In the genomic region with DNA sequence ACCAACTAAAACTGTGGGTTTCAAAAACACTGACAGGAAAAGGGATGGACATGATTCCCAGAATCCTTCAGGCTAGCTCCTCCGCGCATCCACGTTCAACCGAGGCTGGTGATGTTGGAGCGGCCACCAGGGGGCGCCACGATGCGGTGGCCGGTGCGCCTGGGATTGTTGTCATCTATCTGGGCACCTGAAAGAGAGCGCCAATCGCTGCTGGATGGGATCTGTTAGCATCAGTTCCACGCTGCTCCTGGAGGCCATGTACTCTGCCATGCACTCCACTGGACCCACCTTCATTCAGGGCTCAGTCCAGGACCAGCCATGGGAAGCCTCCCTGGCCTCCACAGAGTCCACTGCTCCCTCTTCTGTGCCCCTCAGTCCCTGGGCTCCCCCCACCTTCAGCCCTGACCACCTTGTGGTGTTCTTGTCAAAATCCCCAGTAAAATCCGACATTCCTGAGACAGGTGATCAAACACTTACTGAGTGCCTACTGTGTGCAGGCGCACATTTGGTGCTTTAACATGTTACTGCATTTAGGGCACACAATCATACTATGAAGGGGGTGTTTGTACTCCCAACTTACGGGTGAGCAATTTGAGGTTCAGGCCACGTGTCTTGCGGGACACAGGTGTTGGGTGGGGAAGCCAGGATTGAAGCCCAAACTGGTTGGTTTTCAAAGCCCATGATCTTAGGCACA, we compare ENCODE assay signal across 1 cellular context.
TF ChIP-seq lines count a peak whose summit lies in the region.

No MANE protein-coding gene starts in this region.

TF ChIP-seq in GM23338, 12 proteins besides CTCF, POLR2A, EP300 and RAD21 (continued from another document):
- TF ChIP-seq, protein P1, sequence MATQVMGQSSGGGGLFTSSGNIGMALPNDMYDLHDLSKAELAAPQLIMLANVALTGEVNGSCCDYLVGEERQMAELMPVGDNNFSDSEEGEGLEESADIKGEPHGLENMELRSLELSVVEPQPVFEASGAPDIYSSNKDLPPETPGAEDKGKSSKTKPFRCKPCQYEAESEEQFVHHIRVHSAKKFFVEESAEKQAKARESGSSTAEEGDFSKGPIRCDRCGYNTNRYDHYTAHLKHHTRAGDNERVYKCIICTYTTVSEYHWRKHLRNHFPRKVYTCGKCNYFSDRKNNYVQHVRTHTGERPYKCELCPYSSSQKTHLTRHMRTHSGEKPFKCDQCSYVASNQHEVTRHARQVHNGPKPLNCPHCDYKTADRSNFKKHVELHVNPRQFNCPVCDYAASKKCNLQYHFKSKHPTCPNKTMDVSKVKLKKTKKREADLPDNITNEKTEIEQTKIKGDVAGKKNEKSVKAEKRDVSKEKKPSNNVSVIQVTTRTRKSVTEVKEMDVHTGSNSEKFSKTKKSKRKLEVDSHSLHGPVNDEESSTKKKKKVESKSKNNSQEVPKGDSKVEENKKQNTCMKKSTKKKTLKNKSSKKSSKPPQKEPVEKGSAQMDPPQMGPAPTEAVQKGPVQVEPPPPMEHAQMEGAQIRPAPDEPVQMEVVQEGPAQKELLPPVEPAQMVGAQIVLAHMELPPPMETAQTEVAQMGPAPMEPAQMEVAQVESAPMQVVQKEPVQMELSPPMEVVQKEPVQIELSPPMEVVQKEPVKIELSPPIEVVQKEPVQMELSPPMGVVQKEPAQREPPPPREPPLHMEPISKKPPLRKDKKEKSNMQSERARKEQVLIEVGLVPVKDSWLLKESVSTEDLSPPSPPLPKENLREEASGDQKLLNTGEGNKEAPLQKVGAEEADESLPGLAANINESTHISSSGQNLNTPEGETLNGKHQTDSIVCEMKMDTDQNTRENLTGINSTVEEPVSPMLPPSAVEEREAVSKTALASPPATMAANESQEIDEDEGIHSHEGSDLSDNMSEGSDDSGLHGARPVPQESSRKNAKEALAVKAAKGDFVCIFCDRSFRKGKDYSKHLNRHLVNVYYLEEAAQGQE (IDR thresholded peaks at IDR 0.05; ENCODE audit: unreplicated experiment): no peak
- no peak for TF ChIP-seq JUNB (IDR thresholded peaks at IDR 0.05; ENCODE audit: unreplicated experiment)
- TF ChIP-seq STAT1 (IDR thresholded peaks at IDR 0.05; ENCODE audit: unreplicated experiment): no peak
- 0 out of 2 replicates have a peak, but pooled peaks have one; percentile 28 for TF ChIP-seq CREB1 (CRISPR knock-in tag; IDR thresholded peaks at IDR 0.05; ENCODE audit: low read depth)
- TF ChIP-seq, protein P2, sequence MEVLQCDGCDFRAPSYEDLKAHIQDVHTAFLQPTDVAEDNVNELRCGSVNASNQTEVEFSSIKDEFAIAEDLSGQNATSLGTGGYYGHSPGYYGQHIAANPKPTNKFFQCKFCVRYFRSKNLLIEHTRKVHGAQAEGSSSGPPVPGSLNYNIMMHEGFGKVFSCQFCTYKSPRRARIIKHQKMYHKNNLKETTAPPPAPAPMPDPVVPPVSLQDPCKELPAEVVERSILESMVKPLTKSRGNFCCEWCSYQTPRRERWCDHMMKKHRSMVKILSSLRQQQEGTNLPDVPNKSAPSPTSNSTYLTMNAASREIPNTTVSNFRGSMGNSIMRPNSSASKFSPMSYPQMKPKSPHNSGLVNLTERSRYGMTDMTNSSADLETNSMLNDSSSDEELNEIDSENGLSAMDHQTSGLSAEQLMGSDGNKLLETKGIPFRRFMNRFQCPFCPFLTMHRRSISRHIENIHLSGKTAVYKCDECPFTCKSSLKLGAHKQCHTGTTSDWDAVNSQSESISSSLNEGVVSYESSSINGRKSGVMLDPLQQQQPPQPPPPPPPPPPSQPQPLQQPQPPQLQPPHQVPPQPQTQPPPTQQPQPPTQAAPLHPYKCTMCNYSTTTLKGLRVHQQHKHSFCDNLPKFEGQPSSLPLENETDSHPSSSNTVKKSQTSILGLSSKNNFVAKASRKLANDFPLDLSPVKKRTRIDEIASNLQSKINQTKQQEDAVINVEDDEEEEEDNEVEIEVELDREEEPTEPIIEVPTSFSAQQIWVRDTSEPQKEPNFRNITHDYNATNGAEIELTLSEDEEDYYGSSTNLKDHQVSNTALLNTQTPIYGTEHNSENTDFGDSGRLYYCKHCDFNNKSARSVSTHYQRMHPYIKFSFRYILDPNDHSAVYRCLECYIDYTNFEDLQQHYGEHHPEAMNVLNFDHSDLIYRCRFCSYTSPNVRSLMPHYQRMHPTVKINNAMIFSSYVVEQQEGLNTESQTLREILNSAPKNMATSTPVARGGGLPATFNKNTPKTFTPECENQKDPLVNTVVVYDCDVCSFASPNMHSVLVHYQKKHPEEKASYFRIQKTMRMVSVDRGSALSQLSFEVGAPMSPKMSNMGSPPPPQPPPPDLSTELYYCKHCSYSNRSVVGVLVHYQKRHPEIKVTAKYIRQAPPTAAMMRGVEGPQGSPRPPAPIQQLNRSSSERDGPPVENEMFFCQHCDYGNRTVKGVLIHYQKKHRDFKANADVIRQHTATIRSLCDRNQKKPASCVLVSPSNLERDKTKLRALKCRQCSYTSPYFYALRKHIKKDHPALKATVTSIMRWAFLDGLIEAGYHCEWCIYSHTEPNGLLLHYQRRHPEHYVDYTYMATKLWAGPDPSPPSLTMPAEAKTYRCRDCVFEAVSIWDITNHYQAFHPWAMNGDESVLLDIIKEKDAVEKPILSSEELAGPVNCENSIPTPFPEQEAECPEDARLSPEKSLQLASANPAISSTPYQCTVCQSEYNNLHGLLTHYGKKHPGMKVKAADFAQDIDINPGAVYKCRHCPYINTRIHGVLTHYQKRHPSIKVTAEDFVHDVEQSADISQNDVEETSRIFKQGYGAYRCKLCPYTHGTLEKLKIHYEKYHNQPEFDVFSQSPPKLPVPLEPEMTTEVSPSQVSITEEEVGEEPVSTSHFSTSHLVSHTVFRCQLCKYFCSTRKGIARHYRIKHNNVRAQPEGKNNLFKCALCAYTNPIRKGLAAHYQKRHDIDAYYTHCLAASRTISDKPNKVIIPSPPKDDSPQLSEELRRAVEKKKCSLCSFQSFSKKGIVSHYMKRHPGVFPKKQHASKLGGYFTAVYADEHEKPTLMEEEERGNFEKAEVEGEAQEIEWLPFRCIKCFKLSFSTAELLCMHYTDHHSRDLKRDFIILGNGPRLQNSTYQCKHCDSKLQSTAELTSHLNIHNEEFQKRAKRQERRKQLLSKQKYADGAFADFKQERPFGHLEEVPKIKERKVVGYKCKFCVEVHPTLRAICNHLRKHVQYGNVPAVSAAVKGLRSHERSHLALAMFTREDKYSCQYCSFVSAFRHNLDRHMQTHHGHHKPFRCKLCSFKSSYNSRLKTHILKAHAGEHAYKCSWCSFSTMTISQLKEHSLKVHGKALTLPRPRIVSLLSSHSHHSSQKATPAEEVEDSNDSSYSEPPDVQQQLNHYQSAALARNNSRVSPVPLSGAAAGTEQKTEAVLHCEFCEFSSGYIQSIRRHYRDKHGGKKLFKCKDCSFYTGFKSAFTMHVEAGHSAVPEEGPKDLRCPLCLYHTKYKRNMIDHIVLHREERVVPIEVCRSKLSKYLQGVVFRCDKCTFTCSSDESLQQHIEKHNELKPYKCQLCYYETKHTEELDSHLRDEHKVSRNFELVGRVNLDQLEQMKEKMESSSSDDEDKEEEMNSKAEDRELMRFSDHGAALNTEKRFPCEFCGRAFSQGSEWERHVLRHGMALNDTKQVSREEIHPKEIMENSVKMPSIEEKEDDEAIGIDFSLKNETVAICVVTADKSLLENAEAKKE (CRISPR knock-in tag; IDR thresholded peaks at IDR 0.05): no peak
